Comparison of ENCODE assay signal across 26 cellular contexts in the genomic region with DNA sequence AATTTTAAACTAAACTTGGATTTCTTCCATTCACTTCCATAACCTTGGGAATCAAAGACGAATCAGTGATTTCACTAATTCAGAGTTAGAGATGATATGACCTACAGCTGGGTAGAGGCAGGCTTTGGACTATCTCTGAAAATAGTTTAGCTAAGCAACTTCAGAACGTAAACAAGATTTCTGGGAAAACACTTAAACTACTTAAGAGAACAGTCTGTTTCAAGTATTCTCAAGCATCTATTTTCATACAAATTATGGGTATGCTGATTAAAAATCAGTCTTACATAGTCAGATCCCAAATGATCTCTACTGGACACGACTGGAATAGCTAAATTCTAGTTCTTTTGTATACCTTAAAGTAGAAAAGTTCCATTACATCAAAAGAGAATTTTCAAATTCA.
"Had no signal": no experiment of that assay in that cellular context is flagged by ENCODE, and none has a peak within 500 bp of the region (broad histone marks: within the 10 kb centered on the region; RNA-seq: fewer than 3 reads in every experiment).

No MANE protein-coding gene starts in this region.

- DNase-seq: activated CD4-positive, alpha-beta memory T cell treated with anti-CD3 and anti-CD28 coated beads for 36 hours; activated CD4-positive, alpha-beta T cell treated with anti-CD3 and anti-CD28 coated beads for 36 hours; activated CD4-positive, alpha-beta T cell treated with anti-CD3 and anti-CD28 coated beads, Interleukin-2, amount 10 ng/mL, durations not matched to agents 24 days and 14 days; activated CD4-positive, CD25-positive, alpha-beta regulatory T cell; activated CD4-positive, CD25-positive, alpha-beta regulatory T cell treated with anti-CD3 and anti-CD28 coated beads, Interleukin-2, amount 50 U/mL, for 72 hours; activated CD8-positive, alpha-beta memory T cell treated with anti-CD3 and anti-CD28 coated beads, Interleukin-2, amount 10 ng/mL, durations not matched to agents 7 days and 5 days; activated CD8-positive, alpha-beta memory T cell treated with anti-CD3 and anti-CD28 coated beads, Interleukin-2, amount 50 U/mL, for 4 hours; activated CD8-positive, alpha-beta T cell treated with anti-CD3 and anti-CD28 coated beads, Interleukin-2, amount 10 ng/mL, durations not matched to agents 7 days and 5 days; activated effector memory CD4-positive, alpha-beta T cell treated with anti-CD3 and anti-CD28 coated beads, Interleukin-2, amount 50 U/mL, for 16 hours; activated naive CD4-positive, alpha-beta T cell treated with anti-CD3 and anti-CD28 coated beads for 36 hours; activated naive CD8-positive, alpha-beta T cell treated with anti-CD3 and anti-CD28 coated beads, Interleukin-2, amount 10 ng/mL, durations not matched to agents 7 days and 5 days; activated T-cell treated with anti-CD3 and anti-CD28 coated beads, Interleukin-2, amount 50 U/mL, for 1 hour; activated T-cell treated with anti-CD3 and anti-CD28 coated beads, Interleukin-2, amount 50 U/mL, for 48 hours; cortex of kidney; dermis blood vessel endothelial cell; effector CD4-positive, alpha-beta T cell; effector memory CD8-positive, alpha-beta T cell; esophagus squamous epithelium; foreskin fibroblast; T-helper 1 cell; T-helper 17 cell; T1000 had no signal

- H3K27me3 ChIP-seq: ascending aorta, breast epithelium, cardiac muscle cell, esophagus squamous epithelium had no signal

- ATAC-seq: activated CD4-positive, alpha-beta T cell treated with anti-CD3 and anti-CD28 coated beads for 36 hours; activated CD8-positive, alpha-beta memory T cell treated with anti-CD3 and anti-CD28 coated beads, Interleukin-2, amount 10 ng/mL, durations not matched to agents 7 days and 5 days; activated CD8-positive, alpha-beta T cell treated with anti-CD3 and anti-CD28 coated beads, Interleukin-2, amount 10 ng/mL, durations not matched to agents 7 days and 5 days; effector memory CD8-positive, alpha-beta T cell; T-helper 17 cell had no signal

- H3K9me3 ChIP-seq: ascending aorta, breast epithelium, esophagus squamous epithelium had no signal

- H3K4me1 ChIP-seq: breast epithelium had no signal

- H3K36me3 ChIP-seq: breast epithelium, cardiac muscle cell, esophagus squamous epithelium had no signal

- H3K4me3 ChIP-seq: ascending aorta, breast epithelium, cardiac muscle cell, esophagus squamous epithelium had no signal

- H3K27ac ChIP-seq: ascending aorta, breast epithelium, cardiac muscle cell, epithelial cell of prostate had no signal
